In the genomic region with DNA sequence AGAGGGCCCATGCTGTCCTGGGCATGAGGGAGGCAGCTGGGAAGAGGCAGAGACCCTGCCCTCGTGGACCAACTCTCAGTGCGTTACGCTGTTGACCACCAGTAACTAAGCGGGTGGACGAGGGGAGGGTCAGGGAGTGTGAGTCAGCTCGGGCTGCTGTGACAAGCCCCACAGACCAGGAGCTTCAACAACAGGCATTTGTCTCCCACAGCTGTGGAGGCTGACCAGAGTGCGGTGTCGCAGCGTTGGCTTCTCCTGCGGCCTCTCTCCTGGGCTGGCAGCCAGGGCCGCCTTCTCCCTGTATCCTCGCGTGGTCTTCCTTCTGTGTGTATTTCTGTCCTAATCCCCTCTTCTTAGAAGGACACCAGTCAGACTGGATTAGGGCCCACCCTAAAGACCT, we compare ENCODE assay signal across 12 cellular contexts. TPM values are rescaled to one million over a fixed set of nuclear protein-coding genes. Genes with fewer than 3 reads are reported as not detected.
DNase-seq lines count a peak whose midpoint lies in the region; ATAC-seq and TF ChIP-seq lines count a peak whose summit lies in the region.
"Had no signal": no experiment of that assay in that cellular context is flagged by ENCODE, and none has a peak within 500 bp of the region (broad histone marks: within the 10 kb centered on the region; RNA-seq: fewer than 3 reads in every experiment).

No MANE protein-coding gene starts in this region.

- peak overlapping the region; percentile 85 for H3K27ac Mint-ChIP-seq in T-helper 1 cell treated with Interleukin-12 subunit alpha and Interleukin-12 subunit beta and Interleukin-4 antibody, amounts not matched to agents 30 μg/mL and 1 μg/mL, for 36 hours
- peak overlapping the region; percentile 96 to 97 for H3K27ac Mint-ChIP-seq in effector memory CD8-positive, alpha-beta T cell
- H3K27ac Mint-ChIP-seq in memory B cell: peak overlapping the region; percentile 99

- no peak for TF ChIP-seq CTCF in colonic mucosa (IDR thresholded peaks at IDR 0.05)
- no peak for TF ChIP-seq CTCF in PC-3 (conservative IDR thresholded peaks at IDR 0.05; ENCODE audit: low read depth, low read length)

- H3K36me3 Mint-ChIP-seq in T-helper 1 cell treated with Interleukin-12 subunit alpha and Interleukin-12 subunit beta and Interleukin-4 antibody, amounts not matched to agents 30 μg/mL and 1 μg/mL, for 36 hours (ENCODE audit: low read depth): no peaks in the 10 kb centered on the region
- H3K36me3 Mint-ChIP-seq in effector memory CD8-positive, alpha-beta T cell (ENCODE audit: insufficient read depth): peaks cover 3% of the 10 kb centered on the region
- H3K36me3 Mint-ChIP-seq in memory B cell: no peaks in the 10 kb centered on the region

- H3K9me3 Mint-ChIP-seq in T-helper 1 cell treated with Interleukin-12 subunit alpha and Interleukin-12 subunit beta and Interleukin-4 antibody, amounts not matched to agents 30 μg/mL and 1 μg/mL, for 36 hours: no peaks in the 10 kb centered on the region
- H3K9me3 Mint-ChIP-seq in effector memory CD8-positive, alpha-beta T cell: no peaks in the 10 kb centered on the region
- H3K9me3 Mint-ChIP-seq in memory B cell: peaks cover 2% of the 10 kb centered on the region

- no peaks in the 10 kb centered on the region for H3K27me3 ChIP-seq in subcutaneous abdominal adipose tissue (ENCODE audit: control insufficient read depth in 5 of 5, insufficient read depth in 4 of 5, low read length in 5 of 5)
- no peaks in the 10 kb centered on the region for H3K27me3 ChIP-seq in colonic mucosa
- no peaks in the 10 kb centered on the region for H3K27me3 ChIP-seq in PC-3 (ENCODE audit: low read length)

- intact Hi-C loops in colonic mucosa (cut with DNase I) (no loop called here), PC-3 (cut with micrococcal nuclease) (no loop called here)

- DNase-seq in T-helper 1 cell (no peak), memory B cell (ENCODE audit: low spot score in 2 of 2) (no peak), colonic mucosa (no peak), PC-3 (no peak)
- no peak for DNase-seq in effector memory CD8-positive, alpha-beta T cell
- DNase-seq: NCI-H446 treated with DMSO at 0.1 percent for 48 hours had no signal

- H3K79me2 ChIP-seq in PC-3 (ENCODE audit: low read length): no peaks in the 10 kb centered on the region

- H3K4me1 Mint-ChIP-seq in T-helper 1 cell treated with Interleukin-12 subunit alpha and Interleukin-12 subunit beta and Interleukin-4 antibody, amounts not matched to agents 30 μg/mL and 1 μg/mL, for 36 hours (ENCODE audit: low read depth): peaks cover 32% of the 10 kb centered on the region
- H3K4me1 Mint-ChIP-seq in effector memory CD8-positive, alpha-beta T cell (ENCODE audit: low read depth in 2 of 2): peaks cover 35% of the 10 kb centered on the region in 2 donors
- H3K4me1 Mint-ChIP-seq in memory B cell: peaks cover 31% of the 10 kb centered on the region

- H3K4me1 ChIP-seq in subcutaneous abdominal adipose tissue (ENCODE audit: control insufficient read depth in 5 of 5, insufficient read depth in 5 of 5, low read length in 5 of 5) (peaks cover 5 to 44% (median 20%) of the 10 kb centered on the region in 5 donors), colonic mucosa (peaks cover 15% of the 10 kb centered on the region), PC-3 (ENCODE audit: insufficient read depth, low read length) (peaks cover 5% of the 10 kb centered on the region)

- BruUV-seq in PC-3 (replicated peaks; lab: Mats Ljungman, UMichigan): no TSS peak

- no peak overlapping the region for H2AFZ ChIP-seq in PC-3 (ENCODE audit: low read length)

- no peak overlapping the region for H3K4me3 ChIP-seq in subcutaneous abdominal adipose tissue (ENCODE audit: low read depth in 1 of 5, low read length in 5 of 5)
- H3K4me3 ChIP-seq in colonic mucosa: no peak overlapping the region
- no peak overlapping the region for H3K4me3 ChIP-seq in PC-3 (ENCODE audit: low read length)
- H3K4me3 ChIP-seq: coronary artery had no signal

- no peaks in the 10 kb centered on the region for H4K20me1 ChIP-seq in PC-3 (ENCODE audit: low read length)

- CTCF ChIA-PET in PC-3 (lab: Charles Lee): interaction anchor here (0.6 kb wide), 1 partner anchor 44 kb away, joined by 13 read pairs; no protein-coding TSS in a partner anchor

- H3K4me2 ChIP-seq in PC-3 (ENCODE audit: low read length): no peak overlapping the region

- H3K36me3 ChIP-seq in subcutaneous abdominal adipose tissue (ENCODE audit: control insufficient read depth in 5 of 5, insufficient read depth in 5 of 5, low read length in 5 of 5) (no peaks in the 10 kb centered on the region), colonic mucosa (no peaks in the 10 kb centered on the region), PC-3 (ENCODE audit: low read depth, low read length) (no peaks in the 10 kb centered on the region)

- H3K9me3 ChIP-seq in subcutaneous abdominal adipose tissue (ENCODE audit: control insufficient read depth in 5 of 5, low read length in 5 of 5): no peaks in the 10 kb centered on the region
- no peaks in the 10 kb centered on the region for H3K9me3 ChIP-seq in colonic mucosa
- no peaks in the 10 kb centered on the region for H3K9me3 ChIP-seq in PC-3 (ENCODE audit: low read length)

- no peaks in the 10 kb centered on the region for H3F3A ChIP-seq in PC-3 (ENCODE audit: low read length, unreplicated experiment)

- H3K27ac ChIP-seq in subcutaneous abdominal adipose tissue (ENCODE audit: low read depth, low read length) (peak overlapping the region; percentile 23), colonic mucosa (no peak overlapping the region), PC-3 (ENCODE audit: low read length) (no peak overlapping the region)

- H3K4me3 Mint-ChIP-seq in T-helper 1 cell treated with Interleukin-12 subunit alpha and Interleukin-12 subunit beta and Interleukin-4 antibody, amounts not matched to agents 30 μg/mL and 1 μg/mL, for 36 hours: no peak overlapping the region
- H3K4me3 Mint-ChIP-seq in effector memory CD8-positive, alpha-beta T cell: no peak overlapping the region
- H3K4me3 Mint-ChIP-seq in memory B cell: no peak overlapping the region

- no peak overlapping the region for H3K9ac ChIP-seq in subcutaneous abdominal adipose tissue (ENCODE audit: low read length in 5 of 5)
- H3K9ac ChIP-seq in colonic mucosa (ENCODE audit: low read depth in 2 of 2, low read length in 2 of 2): no peak overlapping the region
- no peak overlapping the region for H3K9ac ChIP-seq in PC-3 (ENCODE audit: low read length)

- no peaks in the 10 kb centered on the region for H3K9me2 ChIP-seq in PC-3 (replicated peaks; ENCODE audit: low read length)

- no peak for ATAC-seq in effector memory CD8-positive, alpha-beta T cell (replicated peaks)
- ATAC-seq in memory B cell (ENCODE audit: low read depth) (no peak), PC-3 (no peak), GM21825 (IDR thresholded peaks at IDR 0.05; ENCODE audit: unreplicated experiment) (no peak)

- H3K27me3 Mint-ChIP-seq in T-helper 1 cell treated with Interleukin-12 subunit alpha and Interleukin-12 subunit beta and Interleukin-4 antibody, amounts not matched to agents 30 μg/mL and 1 μg/mL, for 36 hours (ENCODE audit: low read depth): peaks cover 2% of the 10 kb centered on the region
- no peaks in the 10 kb centered on the region for H3K27me3 Mint-ChIP-seq in effector memory CD8-positive, alpha-beta T cell
- H3K27me3 Mint-ChIP-seq in memory B cell: no peaks in the 10 kb centered on the region

- POLR2A ChIA-PET in PC-3 (lab: Charles Lee; ENCODE audit: unreplicated experiment): no interaction called here

RNA-seq across cellular contexts. Expression of gene EFCC1, which starts 13.0 kb away (rescaled TPM):
- total RNA-seq in colonic mucosa: 1 to 10 TPM; 1.3 to 1.7 TPM
- total RNA-seq in PC-3 (2014; rRNA removed): not detected in 2 replicates

RNA-seq across cellular contexts. Expression of gene CFAP92, which starts 20.3 kb away (rescaled TPM):
- total RNA-seq in colonic mucosa (1 to 10 TPM in 1 of 2 donors, under 1 TPM in 1; 0.77 to 1.2 TPM), PC-3 (2014; rRNA removed) (0.33 TPM in 1 of 2 replicates, not detected in the other)

RNA-seq across cellular contexts. Expression of gene GP9, which starts 46.4 kb away (rescaled TPM):
- total RNA-seq in colonic mucosa: under 1 TPM in 1 of 2 donors, not detected in 1; 0.37 TPM
- total RNA-seq in PC-3 (2014; rRNA removed): not detected in 2 replicates
- total RNA-seq: lower leg skin, pulmonary artery endothelial cell had no signal
